Comparison of ENCODE assay signal across 33 cellular contexts in genomic region chr21:41819236-41819855, GRCh38. TPM values are rescaled to one million over a fixed set of nuclear protein-coding genes. Genes with fewer than 3 reads are reported as not detected.
"Had no signal": no experiment of that assay in that cellular context is flagged by ENCODE, and none has a peak within 500 bp of the region (broad histone marks: within the 10 kb centered on the region; RNA-seq: fewer than 3 reads in every experiment).

No MANE protein-coding gene starts in this region.

- H3K4me3 ChIP-seq: adrenal gland, body of pancreas, colonic mucosa, gastroesophageal sphincter, lower lobe of right lung, mucosa of descending colon, pancreas, prostate gland, stomach, tibial artery had no signal

- H3K36me3 ChIP-seq: pancreas had no signal

- H3K27ac ChIP-seq: adrenal gland, body of pancreas, colonic mucosa, gastroesophageal sphincter, lower lobe of right lung, pancreas, prostate gland, stomach, tibial artery had no signal

- H3K4me3 Mint-ChIP-seq: activated CD4-positive, alpha-beta T cell treated with anti-CD3 and anti-CD28 coated beads for 36 hours; activated naive CD8-positive, alpha-beta T cell treated with anti-CD3 and anti-CD28 coated beads for 36 hours; activated T-cell treated with anti-CD3 and anti-CD28 coated beads, Interleukin-2, amount 50 U/mL, for 24 hours; nephron; stimulated activated memory B cell treated with anti-CD40 and anti-IgM and Interleukin-4, amounts not matched to agents 10 μg/mL and 1 μg/mL and 100 μg/mL, for 72 hours; T-helper 2 cell treated with Interferon-gamma antibody and Interleukin-4, amounts not matched to agents 5 μg/mL and 100 μg/mL, for 36 hours had no signal

- H3K9me3 Mint-ChIP-seq: activated naive CD8-positive, alpha-beta T cell treated with anti-CD3 and anti-CD28 coated beads for 36 hours; activated T-cell treated with anti-CD3 and anti-CD28 coated beads, Interleukin-2, amount 50 U/mL, for 24 hours; nephron; stimulated activated memory B cell treated with anti-CD40 and anti-IgM and Interleukin-4, amounts not matched to agents 10 μg/mL and 1 μg/mL and 100 μg/mL, for 72 hours; T-helper 2 cell treated with Interferon-gamma antibody and Interleukin-4, amounts not matched to agents 5 μg/mL and 100 μg/mL, for 36 hours had no signal

- DNase-seq: activated CD4-positive, alpha-beta T cell treated with anti-CD3 and anti-CD28 coated beads for 36 hours; activated CD4-positive, alpha-beta T cell treated with anti-CD3 and anti-CD28 coated beads, Interleukin-2, amount 50 U/mL, for 4 hours; activated CD4-positive, CD25-positive, alpha-beta regulatory T cell; activated CD8-positive, alpha-beta memory T cell treated with anti-CD3 and anti-CD28 coated beads, Interleukin-2, amount 50 U/mL, for 4 hours; activated gamma-delta T cell treated with Interleukin-2 at 50 U/mL for 16 hours; activated naive CD8-positive, alpha-beta T cell treated with anti-CD3 and anti-CD28 coated beads for 36 hours; activated T-cell treated with anti-CD3 and anti-CD28 coated beads, Interleukin-2, amount 50 U/mL, for 24 hours; adrenal gland; body of pancreas; cerebellar nuclear complex; colonic mucosa; effector memory CD4-positive, alpha-beta T cell; head of caudate nucleus; hippocampal formation; left colon; lower lobe of right lung; mesenchymal stem cell; pancreas; retina; small intestine; stimulated activated CD4-positive, alpha-beta T cell treated with anti-CD3 and anti-CD28 coated beads, Interleukin-1b, Interleukin-23, amount 100 ng/mL, for 48 hours; stimulated activated CD4-positive, alpha-beta T cell treated with anti-CD3 and anti-CD28 coated beads, Interleukin-4, amount 100 ng/mL, for 4 hours; stimulated activated CD8-positive, alpha-beta memory T cell treated with anti-CD3 and anti-CD28 coated beads, Interleukin-4, amount 100 ng/mL, for 48 hours; stomach; T-helper 1 cell; tibial artery had no signal

- H3K27me3 Mint-ChIP-seq: activated CD4-positive, alpha-beta T cell treated with anti-CD3 and anti-CD28 coated beads for 36 hours; activated naive CD8-positive, alpha-beta T cell treated with anti-CD3 and anti-CD28 coated beads for 36 hours; activated T-cell treated with anti-CD3 and anti-CD28 coated beads, Interleukin-2, amount 50 U/mL, for 24 hours; stimulated activated memory B cell treated with anti-CD40 and anti-IgM and Interleukin-4, amounts not matched to agents 10 μg/mL and 1 μg/mL and 100 μg/mL, for 72 hours had no signal

- H3K27ac Mint-ChIP-seq: activated CD4-positive, alpha-beta T cell treated with anti-CD3 and anti-CD28 coated beads for 36 hours; activated naive CD8-positive, alpha-beta T cell treated with anti-CD3 and anti-CD28 coated beads for 36 hours; activated T-cell treated with anti-CD3 and anti-CD28 coated beads, Interleukin-2, amount 50 U/mL, for 24 hours; nephron; stimulated activated memory B cell treated with anti-CD40 and anti-IgM and Interleukin-4, amounts not matched to agents 10 μg/mL and 1 μg/mL and 100 μg/mL, for 72 hours; T-helper 2 cell treated with Interferon-gamma antibody and Interleukin-4, amounts not matched to agents 5 μg/mL and 100 μg/mL, for 36 hours had no signal

- H3K27me3 ChIP-seq: adrenal gland, body of pancreas, colonic mucosa, gastroesophageal sphincter, pancreas, stomach, tibial artery had no signal

- H3K9me3 ChIP-seq: adrenal gland, body of pancreas, colonic mucosa, gastroesophageal sphincter, lower lobe of right lung, mucosa of descending colon, pancreas, prostate gland, stomach, tibial artery had no signal

- H3K4me1 ChIP-seq: colonic mucosa, lower lobe of right lung, prostate gland had no signal

RNA-seq across cellular contexts. Expression of gene RIPK4, which starts 52.5 kb away (rescaled TPM):
- total RNA-seq: myocyte had no signal
